Comparison of ENCODE assay signal across 1 cellular context in the genomic region with DNA sequence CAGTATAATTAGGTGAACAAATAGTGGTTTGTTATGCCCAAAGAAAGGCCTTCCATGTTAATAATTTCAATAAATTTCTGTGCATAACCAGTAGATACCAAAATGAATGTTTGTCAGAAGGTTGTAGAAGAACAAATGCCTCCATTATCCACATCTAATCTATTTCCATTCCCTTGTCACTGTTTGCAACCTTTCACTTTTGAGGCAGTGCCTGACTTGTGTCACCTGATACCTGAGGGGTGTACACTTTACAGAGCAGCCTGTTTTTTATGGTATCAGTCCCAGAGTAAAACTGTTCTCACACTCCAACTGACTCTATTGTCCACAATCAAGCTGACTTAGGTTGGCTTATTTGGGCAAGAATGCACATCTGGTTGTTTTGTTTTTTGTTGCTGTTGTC.
TF ChIP-seq lines count a peak whose summit lies in the region.

No MANE protein-coding gene starts in this region.

TF ChIP-seq in HepG2, 621 proteins besides CTCF, POLR2A, EP300 and RAD21:
- TF ChIP-seq, protein P1, sequence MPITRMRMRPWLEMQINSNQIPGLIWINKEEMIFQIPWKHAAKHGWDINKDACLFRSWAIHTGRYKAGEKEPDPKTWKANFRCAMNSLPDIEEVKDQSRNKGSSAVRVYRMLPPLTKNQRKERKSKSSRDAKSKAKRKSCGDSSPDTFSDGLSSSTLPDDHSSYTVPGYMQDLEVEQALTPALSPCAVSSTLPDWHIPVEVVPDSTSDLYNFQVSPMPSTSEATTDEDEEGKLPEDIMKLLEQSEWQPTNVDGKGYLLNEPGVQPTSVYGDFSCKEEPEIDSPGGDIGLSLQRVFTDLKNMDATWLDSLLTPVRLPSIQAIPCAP (CRISPR knock-in tag; IDR thresholded peaks at IDR 0.05; ENCODE audit: low read depth) = no peak
- no peak for TF ChIP-seq ZNF672 (CRISPR knock-in tag; IDR thresholded peaks at IDR 0.05)
- TF ChIP-seq, protein P2, sequence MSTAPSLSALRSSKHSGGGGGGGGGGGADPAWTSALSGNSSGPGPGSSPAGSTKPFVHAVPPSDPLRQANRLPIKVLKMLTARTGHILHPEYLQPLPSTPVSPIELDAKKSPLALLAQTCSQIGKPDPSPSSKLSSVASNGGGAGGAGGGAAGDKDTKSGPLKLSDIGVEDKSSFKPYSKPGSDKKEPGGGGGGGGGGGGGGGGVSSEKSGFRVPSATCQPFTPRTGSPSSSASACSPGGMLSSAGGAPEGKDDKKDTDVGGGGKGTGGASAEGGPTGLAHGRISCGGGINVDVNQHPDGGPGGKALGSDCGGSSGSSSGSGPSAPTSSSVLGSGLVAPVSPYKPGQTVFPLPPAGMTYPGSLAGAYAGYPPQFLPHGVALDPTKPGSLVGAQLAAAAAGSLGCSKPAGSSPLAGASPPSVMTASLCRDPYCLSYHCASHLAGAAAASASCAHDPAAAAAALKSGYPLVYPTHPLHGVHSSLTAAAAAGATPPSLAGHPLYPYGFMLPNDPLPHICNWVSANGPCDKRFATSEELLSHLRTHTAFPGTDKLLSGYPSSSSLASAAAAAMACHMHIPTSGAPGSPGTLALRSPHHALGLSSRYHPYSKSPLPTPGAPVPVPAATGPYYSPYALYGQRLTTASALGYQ (CRISPR knock-in tag; IDR thresholded peaks at IDR 0.05) = no peak
- peak; percentile 35; the same call in 1 of the 2 replicates for TF ChIP-seq SAP130 (CRISPR knock-in tag; IDR thresholded peaks at IDR 0.05; ENCODE audit: low read depth)
- no peak for TF ChIP-seq MED1 (CRISPR knock-in tag; IDR thresholded peaks at IDR 0.05)
- no peak for TF ChIP-seq FOXK1 (CRISPR knock-in tag; IDR thresholded peaks at IDR 0.05; ENCODE audit: borderline replicate concordance, low read depth)
- TF ChIP-seq RBFOX2 (IDR thresholded peaks at IDR 0.05; ENCODE audit: low read depth, low read length) = 0 out of 2 replicates have a peak, but pooled peaks have one; percentile 39
- no peak for TF ChIP-seq RNF2 (conservative IDR thresholded peaks at IDR 0.05; ENCODE audit: low read depth)
- no peak for TF ChIP-seq CREM (IDR thresholded peaks at IDR 0.05)
- TF ChIP-seq CREM (CRISPR knock-in tag; IDR thresholded peaks at IDR 0.05) = no peak
- TF ChIP-seq POLR2G (IDR thresholded peaks at IDR 0.05; ENCODE audit: low read depth, low read length) = 0 out of 2 replicates have a peak, but pooled peaks have one; percentile 32
- TF ChIP-seq, protein P3, sequence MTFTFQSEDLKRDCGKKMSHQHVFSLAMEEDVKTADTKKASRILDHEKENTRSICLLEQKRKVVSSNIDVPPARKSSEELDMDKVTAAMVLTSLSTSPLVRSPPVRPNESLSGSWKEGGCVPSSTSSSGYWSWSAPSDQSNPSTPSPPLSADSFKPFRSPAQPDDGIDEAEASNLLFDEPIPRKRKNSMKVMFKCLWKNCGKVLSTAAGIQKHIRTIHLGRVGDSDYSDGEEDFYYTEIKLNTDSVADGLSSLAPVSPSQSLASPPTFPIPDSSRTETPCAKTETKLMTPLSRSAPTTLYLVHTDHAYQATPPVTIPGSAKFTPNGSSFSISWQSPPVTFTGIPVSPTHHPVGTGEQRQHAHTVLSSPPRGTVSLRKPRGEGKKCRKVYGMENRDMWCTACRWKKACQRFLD (CRISPR knock-in tag; IDR thresholded peaks at IDR 0.05; ENCODE audit: borderline replicate concordance) = no peak
- peak; percentile 87; the same call in 1 of the 2 replicates for TF ChIP-seq SIX1 (CRISPR knock-in tag; IDR thresholded peaks at IDR 0.05; ENCODE audit: borderline replicate concordance)
- TF ChIP-seq NR2F2 (IDR thresholded peaks at IDR 0.05; ENCODE audit: borderline replicate concordance, low read depth) = no peak
- peak; percentile 25; the same call in 1 of the 2 replicates for TF ChIP-seq ZNF292 (CRISPR knock-in tag; IDR thresholded peaks at IDR 0.05; ENCODE audit: borderline replicate concordance, low read depth)
